Comparison of ENCODE assay signal across 9 cellular contexts in genomic region chr1:26922901-26923300, GRCh38. TPM values are rescaled to one million over a fixed set of nuclear protein-coding genes. Genes with fewer than 3 reads are reported as not detected.
DNase-seq lines count a peak whose midpoint lies in the region; ATAC-seq, FAIRE-seq and TF ChIP-seq lines count a peak whose summit lies in the region.
"Had no signal": no experiment of that assay in that cellular context is flagged by ENCODE, and none has a peak within 500 bp of the region (broad histone marks: within the 10 kb centered on the region; RNA-seq: fewer than 3 reads in every experiment).

No MANE protein-coding gene starts in this region.

- H3K27me3 Mint-ChIP-seq in Calu3 (ENCODE audit: unreplicated experiment) (no peaks in the 10 kb centered on the region), neural crest cell (ENCODE audit: low read depth) (no peaks in the 10 kb centered on the region)

- no peaks in the 10 kb centered on the region for H3K9me3 ChIP-seq in NT2/D1 (ENCODE audit: insufficient read depth, low read length)
- H3K9me3 ChIP-seq in ectodermal cell (ENCODE audit: control insufficient read depth, low read length) = no peaks in the 10 kb centered on the region

- H3K27ac ChIP-seq in ectodermal cell (ENCODE audit: insufficient read depth, low read depth, low read length, poor library complexity, severe bottlenecking) = no peak overlapping the region

- BruUV-seq in Calu3 (replicated peaks; lab: Mats Ljungman, UMichigan) = no TSS peak

- H3K36me3 ChIP-seq in NT2/D1 (ENCODE audit: insufficient read depth, insufficient read length, low read length) (peaks cover 53% of the 10 kb centered on the region), ectodermal cell (ENCODE audit: control insufficient read depth, insufficient read depth, low read length) (peaks cover 31% of the 10 kb centered on the region)

- intact Hi-C loops in Calu3 (cut with micrococcal nuclease; ENCODE audit: unreplicated experiment) = no loop called here

- H3K4me3 Mint-ChIP-seq in Calu3 (ENCODE audit: low read depth, unreplicated experiment) (peak overlapping the region; percentile 100), neural crest cell (peak overlapping the region; percentile 90)

- H3K9me3 Mint-ChIP-seq in Calu3 (ENCODE audit: low read depth, unreplicated experiment) (no peaks in the 10 kb centered on the region), neural crest cell (peaks cover 3% of the 10 kb centered on the region)

- H3K27me3 ChIP-seq in NT2/D1 (ENCODE audit: insufficient read depth, insufficient read length) = no peaks in the 10 kb centered on the region
- no peaks in the 10 kb centered on the region for H3K27me3 ChIP-seq in ectodermal cell (ENCODE audit: control insufficient read depth, insufficient read depth, low read length, poor library complexity, severe bottlenecking)

- no peak for ATAC-seq in HG02870 (IDR thresholded peaks at IDR 0.05; ENCODE audit: unreplicated experiment)

- H3K27ac Mint-ChIP-seq in Calu3 (ENCODE audit: unreplicated experiment) (peak overlapping the region; percentile 95), neural crest cell (ENCODE audit: unreplicated experiment) (no peak overlapping the region)

- H3K36me3 Mint-ChIP-seq in Calu3 (ENCODE audit: insufficient read depth, unreplicated experiment) (peaks cover 49% of the 10 kb centered on the region), neural crest cell (ENCODE audit: low read depth) (peaks cover 15% of the 10 kb centered on the region)

- no peak for FAIRE-seq in H54 (lab: Jason Lieb, UNC)

- peak overlapping the region; percentile 99 for H3K9ac ChIP-seq in NT2/D1 (ENCODE audit: insufficient read length, low read depth)

- peaks cover 8% of the 10 kb centered on the region for H3K4me1 Mint-ChIP-seq in Calu3 (ENCODE audit: low read depth, unreplicated experiment)
- H3K4me1 Mint-ChIP-seq in neural crest cell = peaks cover 29% of the 10 kb centered on the region

- H3K4me3 ChIP-seq in NT2/D1 (ENCODE audit: insufficient read length, low read depth) (peak overlapping the region; percentile 92), ectodermal cell (ENCODE audit: insufficient read depth, low read depth, low read length) (peak overlapping the region; percentile 88)

- TF ChIP-seq CTCF in Calu3 (IDR thresholded peaks at IDR 0.05; ENCODE audit: unreplicated experiment) (no peak), neural crest cell (conservative IDR thresholded peaks at IDR 0.05) (no peak)

- H3K4me1 ChIP-seq in NT2/D1 (ENCODE audit: insufficient read depth, insufficient read length) (no peaks in the 10 kb centered on the region), ectodermal cell (ENCODE audit: control insufficient read depth, insufficient read depth, low read length) (peaks cover 11% of the 10 kb centered on the region)

- CTCF ChIA-PET in Calu3 (lab: Charles Lee) = no interaction called here

- TF ChIP-seq POLR2A in H54 (IDR thresholded peaks at IDR 0.05; ENCODE audit: low read depth, low read length) = no peak

- DNase-seq in Calu3 (no peak), NT2/D1 (ENCODE audit: low read depth, low spot score) (no peak), neural crest cell (ENCODE audit: low read depth, low spot score) (no peak), H54 (ENCODE audit: insufficient read length, low spot score) (no peak), LoVo (ENCODE audit: low spot score) (no peak)
- no peak for DNase-seq in NK-92 treated with Interleukin-12 subunit alpha and Interleukin-12 subunit beta, amount 100 ng/mL, for 24 hours (lab: John Stamatoyannopoulos, UW)

- WGBS in ectodermal cell, 2 experiments = 88 to 90% methylated on average over 3 of the region's 3 CpGs

RNA-seq across cellular contexts. Expression of gene NUDC, which starts 1.4 kb away (rescaled TPM):
- total RNA-seq in Calu3 (2022) = 101 and 121 TPM in 2 replicates
- polyA plus RNA-seq in ectodermal cell (2013, experiment 1 of 4) = 110 TPM
- 103 TPM for polyA plus RNA-seq in ectodermal cell (2013, experiment 2 of 4)
- 81.7 TPM for polyA plus RNA-seq in ectodermal cell (2013, experiment 3 of 4)
- 88.5 TPM for polyA plus RNA-seq in ectodermal cell (2013, experiment 4 of 4)
- 96.1 and 102 TPM in 2 replicates for total RNA-seq in neural crest cell

RNA-seq across cellular contexts. Expression of gene NR0B2, which starts 9.1 kb away (rescaled TPM):
- total RNA-seq in Calu3 (2022) = 0.32 TPM in 1 of 2 replicates, not detected in the other
- not detected for polyA plus RNA-seq in ectodermal cell (2013, experiment 1 of 4)
- not detected for polyA plus RNA-seq in ectodermal cell (2013, experiment 2 of 4)
- not detected for polyA plus RNA-seq in ectodermal cell (2013, experiment 3 of 4)
- polyA plus RNA-seq in ectodermal cell (2013, experiment 4 of 4) = not detected
- total RNA-seq in neural crest cell = not detected in 2 replicates
- total RNA-seq: T-helper 2 cell treated with Interferon-gamma antibody and Interleukin-4, amounts not matched to agents 100 ng/mL and 5 ng/mL, for 36 hours had no signal

RNA-seq across cellular contexts. Expression of gene GPATCH3, which starts 22.6 kb away (rescaled TPM):
- total RNA-seq in Calu3 (2022) (11.5 and 11.7 TPM in 2 replicates), neural crest cell (17.2 and 21.3 TPM in 2 replicates)
- polyA plus RNA-seq in ectodermal cell (2013, experiment 1 of 4) = 17.3 TPM
- polyA plus RNA-seq in ectodermal cell (2013, experiment 2 of 4) = 16.0 TPM
- polyA plus RNA-seq in ectodermal cell (2013, experiment 3 of 4) = 10.6 TPM
- 13.3 TPM for polyA plus RNA-seq in ectodermal cell (2013, experiment 4 of 4)

RNA-seq across cellular contexts. Expression of gene GPN2, which starts 32.8 kb away (rescaled TPM):
- total RNA-seq in Calu3 (2022) (23.4 and 24.3 TPM in 2 replicates), neural crest cell (28.5 and 31.7 TPM in 2 replicates)
- 24.1 TPM for polyA plus RNA-seq in ectodermal cell (2013, experiment 1 of 4)
- 25.8 TPM for polyA plus RNA-seq in ectodermal cell (2013, experiment 2 of 4)
- 22.4 TPM for polyA plus RNA-seq in ectodermal cell (2013, experiment 3 of 4)
- polyA plus RNA-seq in ectodermal cell (2013, experiment 4 of 4) = 23.3 TPM

RNA-seq across cellular contexts. Expression of gene KDF1, which starts 37.4 kb away (rescaled TPM):
- total RNA-seq in Calu3 (2022) (18.9 and 19.4 TPM in 2 replicates), neural crest cell (not detected in 2 replicates)
- 0.37 TPM for polyA plus RNA-seq in ectodermal cell (2013, experiment 1 of 4)
- polyA plus RNA-seq in ectodermal cell (2013, experiment 2 of 4) = 0.73 TPM
- polyA plus RNA-seq in ectodermal cell (2013, experiment 3 of 4) = 0.32 TPM
- polyA plus RNA-seq in ectodermal cell (2013, experiment 4 of 4) = 0.41 TPM
- total RNA-seq: T-helper 2 cell treated with Interferon-gamma antibody and Interleukin-4, amounts not matched to agents 100 ng/mL and 5 ng/mL, for 36 hours had no signal
